8 cellular contexts compared by ENCODE assay signal in the genomic region with DNA sequence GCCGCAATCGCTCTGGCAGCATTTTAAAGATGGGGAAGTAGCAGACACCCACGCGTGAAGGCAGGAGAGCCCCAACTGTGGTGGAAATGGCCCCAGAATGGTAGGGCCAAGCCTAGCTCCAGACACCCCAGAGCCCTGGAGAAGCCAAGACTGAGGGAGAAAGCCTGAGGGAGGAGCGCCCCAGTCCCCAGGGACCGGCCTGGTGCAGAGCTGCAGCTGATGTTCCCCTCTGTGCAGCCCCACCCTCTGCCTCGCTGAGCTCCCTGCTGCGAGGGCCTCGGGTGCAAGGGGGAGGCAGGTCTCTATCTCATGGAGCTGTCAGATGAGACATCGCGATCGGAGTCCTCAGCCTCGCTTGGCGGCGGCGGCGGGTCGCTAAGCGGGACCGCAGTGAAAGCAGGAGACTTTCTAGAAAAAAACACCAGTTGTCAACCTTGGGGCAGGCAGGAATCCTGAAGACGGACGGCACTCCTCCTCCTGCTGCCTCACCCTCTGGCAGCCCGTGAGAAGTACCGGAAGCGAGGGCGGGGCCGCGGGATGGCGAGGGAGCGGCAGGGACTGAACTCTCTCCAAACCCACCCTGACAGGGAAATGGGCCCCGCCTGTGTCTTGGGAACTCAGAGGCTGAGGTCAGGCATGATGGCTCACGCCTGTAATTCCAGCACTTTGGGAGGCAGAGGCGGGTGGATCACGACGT. TPM values are rescaled to one million over a fixed set of nuclear protein-coding genes. Genes with fewer than 3 reads are reported as not detected.
A peak's percentile ranks its signal among the peaks of the same experiment; 100 is the strongest.
DNase-seq lines count a peak whose midpoint lies in the region; ATAC-seq, FAIRE-seq and TF ChIP-seq lines count a peak whose summit lies in the region.

No MANE protein-coding gene starts in this region.

- H3K9me3 Mint-ChIP-seq in activated naive CD8-positive, alpha-beta T cell treated with anti-CD3 and anti-CD28 coated beads for 36 hours, result no peaks in the 10 kb centered on the region

- TF ChIP-seq POLR2A in H54 (IDR thresholded peaks at IDR 0.05; ENCODE audit: low read depth, low read length) (0 out of 2 replicates have a peak, but pooled peaks have one; percentile 34), sigmoid colon (IDR thresholded peaks at IDR 0.05) (no peak)

- peaks cover 43% of the 10 kb centered on the region for H3K4me1 Mint-ChIP-seq in activated naive CD8-positive, alpha-beta T cell treated with anti-CD3 and anti-CD28 coated beads for 36 hours

- WGBS in heart right ventricle, 2 donors, result 28 to 29% methylated on average over 35 of the region's 35 CpGs
- WGBS in sigmoid colon, 2 donors, result 6 to 17% methylated on average over 35 of the region's 35 CpGs

- DNase-seq in AG20443 (ENCODE audit: low spot score) (peak; percentile 95), H54 (ENCODE audit: insufficient read length, low spot score) (peak; percentile 85), NOMO-1 treated with DMSO at 0.1 percent for 48 hours (lab: John Stamatoyannopoulos, UW; ENCODE audit: unreplicated experiment) (peak; percentile 19), heart right ventricle (peak; percentile 87 to 90), sigmoid colon (peak; percentile 94), GF-D8 (lab: John Stamatoyannopoulos, UW) (no peak)
- DNase-seq in activated naive CD8-positive, alpha-beta T cell treated with anti-CD3 and anti-CD28 coated beads for 36 hours, result peak; percentile 60

- H3K27ac Mint-ChIP-seq in activated naive CD8-positive, alpha-beta T cell treated with anti-CD3 and anti-CD28 coated beads for 36 hours, result peak overlapping the region; percentile 99

- no peak for FAIRE-seq in H54 (lab: Jason Lieb, UNC)

- no peak for TF ChIP-seq CTCF in heart right ventricle (IDR thresholded peaks at IDR 0.05)
- TF ChIP-seq CTCF in sigmoid colon (IDR thresholded peaks at IDR 0.05), result no peak

- H3K36me3 ChIP-seq in heart right ventricle, result peaks cover 0 to 92% (median 50%) of the 10 kb centered on the region in 9 donors
- peaks cover 21 to 69% (median 37%) of the 10 kb centered on the region in 4 donors for H3K36me3 ChIP-seq in sigmoid colon

- H3K27me3 ChIP-seq in heart right ventricle, result no peaks in the 10 kb centered on the region
- H3K27me3 ChIP-seq in sigmoid colon, result no peaks in the 10 kb centered on the region

- peaks cover 22 to 75% (median 51%) of the 10 kb centered on the region in 9 donors for H3K4me1 ChIP-seq in heart right ventricle
- peaks cover 0 to 58% (median 43%) of the 10 kb centered on the region in 4 donors for H3K4me1 ChIP-seq in sigmoid colon

- peaks cover 16% of the 10 kb centered on the region for H3K27me3 Mint-ChIP-seq in activated naive CD8-positive, alpha-beta T cell treated with anti-CD3 and anti-CD28 coated beads for 36 hours

- peaks cover 33% of the 10 kb centered on the region for H3K36me3 Mint-ChIP-seq in activated naive CD8-positive, alpha-beta T cell treated with anti-CD3 and anti-CD28 coated beads for 36 hours

- TF ChIP-seq EP300 in sigmoid colon (IDR thresholded peaks at IDR 0.05), result no peak

- H3K4me3 Mint-ChIP-seq in activated naive CD8-positive, alpha-beta T cell treated with anti-CD3 and anti-CD28 coated beads for 36 hours, result peak overlapping the region; percentile 75

- ATAC-seq in heart right ventricle (peak; percentile 33 to 88 (median 76)), HG03097 (IDR thresholded peaks at IDR 0.05; ENCODE audit: low FRiP score, unreplicated experiment) (no peak)

- H3K4me3 ChIP-seq in heart right ventricle, result peak overlapping the region in 4 of 10 donors; percentile 1 to 17 (median 12)
- H3K4me3 ChIP-seq in sigmoid colon, result peak overlapping the region in 2 of 4 donors; percentile 15 to 22

- H3K27ac ChIP-seq in heart right ventricle (peak overlapping the region; percentile 39 to 99 (median 77)), sigmoid colon (peak overlapping the region; percentile 60 to 97 (median 82))

- intact Hi-C loops in heart right ventricle (cut with DNase I), result no loop called here
- intact Hi-C loops in sigmoid colon (cut with DNase I), result no loop called here

- no peaks in the 10 kb centered on the region for H3K9me3 ChIP-seq in heart right ventricle
- no peaks in the 10 kb centered on the region for H3K9me3 ChIP-seq in sigmoid colon

RNA-seq across cellular contexts. Expression of a gene that starts 6.0 kb away (rescaled TPM):
- total RNA-seq in activated naive CD8-positive, alpha-beta T cell treated with anti-CD3 and anti-CD28 coated beads for 36 hours, result 1,000 to 10,000 TPM; 8,986 to 9,154 TPM
- total RNA-seq in heart right ventricle, result 1,000 to 10,000 TPM; 4,081 to 7,888 (median 4,666) TPM
- 1,000 to 10,000 TPM; 5,840 to 6,426 TPM for polyA plus RNA-seq in heart right ventricle
- total RNA-seq in sigmoid colon, result 1,000 to 10,000 TPM; 1,653 to 2,501 (median 2,098) TPM
- 1,000 to 10,000 TPM; 2,564 to 3,219 (median 3,101) TPM for polyA plus RNA-seq in sigmoid colon

RNA-seq across cellular contexts. Expression of a gene that starts 15.5 kb away (rescaled TPM):
- 1 to 10 TPM; 7.2 to 8.1 TPM for total RNA-seq in activated naive CD8-positive, alpha-beta T cell treated with anti-CD3 and anti-CD28 coated beads for 36 hours
- 10 to 100 TPM; 10.5 to 21.6 (median 17.3) TPM for total RNA-seq in heart right ventricle
- 10 to 100 TPM; 14.3 to 30.5 TPM for polyA plus RNA-seq in heart right ventricle
- total RNA-seq in sigmoid colon, result 10 to 100 TPM; 15.3 to 34.3 (median 22.7) TPM
- 10 to 100 TPM in 1 of 3 donors, 1 to 10 TPM in 2; 1.8 to 14.0 (median 4.2) TPM for polyA plus RNA-seq in sigmoid colon

RNA-seq across cellular contexts. Expression of a gene that starts 27.8 kb away (rescaled TPM):
- 100 to 1,000 TPM; 151 to 153 TPM for total RNA-seq in activated naive CD8-positive, alpha-beta T cell treated with anti-CD3 and anti-CD28 coated beads for 36 hours
- 10 to 100 TPM; 11.1 to 29.2 (median 15.3) TPM for total RNA-seq in heart right ventricle
- polyA plus RNA-seq in heart right ventricle, result 10 to 100 TPM; 18.5 to 31.1 TPM
- total RNA-seq in sigmoid colon, result 10 to 100 TPM in 3 of 4 donors, 1 to 10 TPM in 1; 6.1 to 30.1 (median 23.2) TPM
- polyA plus RNA-seq in sigmoid colon, result 10 to 100 TPM in 1 of 3 donors, 1 to 10 TPM in 2; 6.2 to 39.2 (median 7.8) TPM

RNA-seq across cellular contexts. Expression of a gene that starts 46.4 kb away (rescaled TPM):
- 100 to 1,000 TPM; 167 to 171 TPM for total RNA-seq in activated naive CD8-positive, alpha-beta T cell treated with anti-CD3 and anti-CD28 coated beads for 36 hours
- 10 to 100 TPM in 8 of 10 donors, 1 to 10 TPM in 2; 8.4 to 18.8 (median 13.1) TPM for total RNA-seq in heart right ventricle
- 1 to 10 TPM; 5.4 to 5.8 TPM for polyA plus RNA-seq in heart right ventricle
- total RNA-seq in sigmoid colon, result 10 to 100 TPM; 11.8 to 89.5 (median 12.6) TPM
- polyA plus RNA-seq in sigmoid colon, result 10 to 100 TPM in 2 of 3 donors, 1 to 10 TPM in 1; 9.0 to 35.8 (median 13.6) TPM

RNA-seq across cellular contexts. Expression of a gene that starts 47.3 kb away (rescaled TPM):
- 100 to 1,000 TPM; 311 to 312 TPM for total RNA-seq in activated naive CD8-positive, alpha-beta T cell treated with anti-CD3 and anti-CD28 coated beads for 36 hours
- total RNA-seq in heart right ventricle, result 100 to 1,000 TPM; 232 to 300 (median 255) TPM
- 100 to 1,000 TPM; 123 to 181 TPM for polyA plus RNA-seq in heart right ventricle
- total RNA-seq in sigmoid colon, result 100 to 1,000 TPM in 2 of 4 donors, 10 to 100 TPM in 2; 52.9 to 113 (median 92.1) TPM
- polyA plus RNA-seq in sigmoid colon, result 100 to 1,000 TPM; 119 to 142 (median 135) TPM

Comparison
In these comparisons a context has a peak if more than half of its experiments do, and no peak if none do; other contexts are left out.
1. RNA of a gene that starts 27.8 kb away (total RNA-seq): 151 to 153 TPM in activated naive CD8-positive, alpha-beta T cell treated with anti-CD3 and anti-CD28 coated beads for 36 hours; 6.1 to 30.1 TPM in sigmoid colon and 11.1 to 29.2 TPM in heart right ventricle; every median in the first group is over 4 times any median in the second.